In the genomic region with DNA sequence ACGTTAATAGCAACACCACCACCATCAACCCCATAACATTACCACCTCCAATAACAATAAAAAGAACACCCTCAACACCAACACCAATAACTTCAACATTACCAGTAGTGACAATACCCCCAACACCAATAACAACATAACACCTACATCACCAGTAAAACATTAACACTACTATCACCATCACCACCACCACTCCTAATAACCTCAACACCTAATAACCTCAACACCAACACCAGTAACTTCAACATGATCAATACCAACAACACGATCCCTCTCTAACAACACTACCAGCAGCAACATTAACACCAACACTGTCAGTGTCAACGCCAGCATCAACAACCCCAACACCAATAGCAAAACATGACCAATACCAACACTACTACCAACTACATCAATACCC, we compare ENCODE assay signal across 11 cellular contexts. TPM values are rescaled to one million over a fixed set of nuclear protein-coding genes. Genes with fewer than 3 reads are reported as not detected.
"Had no signal": no experiment of that assay in that cellular context is flagged by ENCODE, and none has a peak within 500 bp of the region (broad histone marks: within the 10 kb centered on the region; RNA-seq: fewer than 3 reads in every experiment).

No MANE protein-coding gene starts in this region.

- H3K4me1 Mint-ChIP-seq: IgD-negative memory B cell had no signal

- H3K27ac ChIP-seq: GM23248 had no signal

- H3K4me3 ChIP-seq: GM23248 had no signal

- ATAC-seq: HepG2 had no signal

- H3K27ac Mint-ChIP-seq: H9, HFFc6, IgD-negative memory B cell had no signal

- DNase-seq: GM23248, GOT3, H9, HCEC 1CT, HFFc6, Kasumi-1, KG1 had no signal

- H3K4me3 Mint-ChIP-seq: H9, HFFc6, IgD-negative memory B cell had no signal

- H3K36me3 Mint-ChIP-seq: IgD-negative memory B cell had no signal

- FAIRE-seq: H54, HepG2 had no signal

- H2AFZ ChIP-seq: GM23248 had no signal

- H3K9me3 Mint-ChIP-seq: H9, HFFc6 had no signal

- H3K9ac ChIP-seq: GM23248 had no signal

RNA-seq across cellular contexts. Expression of a gene that starts 57.2 kb away (rescaled TPM):
- total RNA-seq: GM23248, H9, HepG2, HFFc6, HT-29 had no signal
- polyA plus RNA-seq: GM23248, HepG2, IgD-negative memory B cell had no signal
